8 cellular contexts compared by ENCODE assay signal in the genomic region with DNA sequence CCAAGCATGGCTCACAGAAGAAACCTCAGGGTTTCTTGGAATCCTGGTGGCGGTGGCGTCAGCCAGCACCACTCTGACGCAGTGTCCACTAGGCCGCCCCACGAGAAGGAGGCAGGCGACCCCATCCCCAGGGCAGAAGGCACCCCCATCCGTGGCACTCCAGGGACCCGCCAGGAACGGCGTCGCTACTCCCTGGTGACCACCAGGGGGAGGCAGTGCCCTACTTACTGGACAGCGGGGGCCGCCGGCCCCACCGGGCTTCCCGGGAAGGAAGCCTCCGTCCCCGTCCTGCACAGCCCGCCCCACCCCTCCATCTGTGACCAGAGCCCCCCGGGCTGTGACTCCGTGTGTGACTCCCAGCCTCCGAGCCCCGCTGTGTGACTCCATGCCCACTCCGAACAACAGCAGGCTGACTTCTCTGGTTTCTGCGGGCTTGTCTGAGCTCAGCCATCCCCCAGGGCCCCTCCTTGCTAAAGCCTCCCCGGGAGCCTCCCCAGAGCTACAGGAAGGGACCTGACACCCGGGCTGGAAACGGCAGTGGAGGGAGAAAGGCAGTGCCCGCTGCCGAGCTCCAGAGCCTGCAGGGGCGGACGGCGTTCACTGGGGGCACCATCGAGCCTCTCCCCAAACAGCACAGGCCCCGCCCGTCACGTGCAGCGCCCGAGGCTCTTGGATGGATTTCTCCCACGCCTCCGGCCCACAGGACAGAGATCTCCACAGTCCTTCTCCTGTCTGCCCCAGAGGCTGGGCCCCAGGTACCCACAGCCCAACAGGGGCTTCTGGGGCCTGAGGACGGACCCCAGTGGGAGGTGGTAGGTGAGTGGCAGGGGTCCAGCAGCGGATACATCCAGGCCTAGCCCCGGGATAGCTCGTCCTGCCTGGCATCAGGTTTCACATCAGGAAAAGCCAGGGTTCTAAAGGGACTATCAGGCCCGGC.
DNase-seq lines count a peak whose midpoint lies in the region; ATAC-seq, FAIRE-seq and TF ChIP-seq lines count a peak whose summit lies in the region.

No MANE protein-coding gene starts in this region.

- ATAC-seq in GM18505 (IDR thresholded peaks at IDR 0.05; ENCODE audit: unreplicated experiment): peak; percentile 65
- ATAC-seq in GM18873 (IDR thresholded peaks at IDR 0.05; ENCODE audit: low FRiP score, unreplicated experiment): no peak

- H3K36me3 ChIP-seq in effector memory CD4-positive, alpha-beta T cell (ENCODE audit: control insufficient read depth, insufficient read depth, low read length): no peaks in the 10 kb centered on the region

- H3K9me3 ChIP-seq in effector memory CD4-positive, alpha-beta T cell (ENCODE audit: control insufficient read depth, low read length): no peaks in the 10 kb centered on the region

- peak; percentile 86 for DNase-seq in HTR-8/SVneo (ENCODE audit: insufficient read length, low spot score)
- DNase-seq in NOMO-1 (lab: John Stamatoyannopoulos, UW; ENCODE audit: unreplicated experiment in 2 of 2): peak; percentile 69 to 76
- peak; percentile 37 to 54 for DNase-seq in activated CD8-positive, alpha-beta memory T cell treated with anti-CD3 and anti-CD28 coated beads for 4 hours (ENCODE audit: low read depth in 2 of 2)
- DNase-seq in effector memory CD4-positive, alpha-beta T cell: peak; percentile 40 to 55 (median 41)
- DNase-seq in medulla oblongata (ENCODE audit: extremely low spot score): peak; percentile 84
- DNase-seq in stimulated activated CD4-positive, alpha-beta T cell treated with anti-CD3 and anti-CD28 coated beads, TNF-alpha, amount 100 ng/mL, for 1 hour (ENCODE audit: low read depth in 3 of 3, low spot score in 1 of 3): peak; percentile 13 to 61 (median 54)

- H3K27me3 ChIP-seq in effector memory CD4-positive, alpha-beta T cell (replicated peaks; ENCODE audit: control insufficient read depth, insufficient read depth, low read length, poor library complexity, severe bottlenecking): no peaks in the 10 kb centered on the region

- no peak for TF ChIP-seq POLR2A in GM18505 (IDR thresholded peaks at IDR 0.05; ENCODE audit: borderline replicate concordance, extremely low read depth, insufficient read depth, insufficient read length)

- peak overlapping the region; percentile 18 for H3K27ac ChIP-seq in effector memory CD4-positive, alpha-beta T cell (ENCODE audit: insufficient read depth, low read length, poor library complexity, severe bottlenecking)

- H3K4me1 ChIP-seq in effector memory CD4-positive, alpha-beta T cell (ENCODE audit: control insufficient read depth, insufficient read depth, low read length, poor library complexity, severe bottlenecking): peaks cover 6% of the 10 kb centered on the region

- peak overlapping the region; percentile 80 for H3K4me3 ChIP-seq in effector memory CD4-positive, alpha-beta T cell (ENCODE audit: insufficient read depth, low read depth, low read length, poor library complexity, severe bottlenecking)

- peak; percentile 77 for FAIRE-seq in HTR-8/SVneo (lab: Jason Lieb, UNC)
